14 cellular contexts compared by ENCODE assay signal in the genomic region with DNA sequence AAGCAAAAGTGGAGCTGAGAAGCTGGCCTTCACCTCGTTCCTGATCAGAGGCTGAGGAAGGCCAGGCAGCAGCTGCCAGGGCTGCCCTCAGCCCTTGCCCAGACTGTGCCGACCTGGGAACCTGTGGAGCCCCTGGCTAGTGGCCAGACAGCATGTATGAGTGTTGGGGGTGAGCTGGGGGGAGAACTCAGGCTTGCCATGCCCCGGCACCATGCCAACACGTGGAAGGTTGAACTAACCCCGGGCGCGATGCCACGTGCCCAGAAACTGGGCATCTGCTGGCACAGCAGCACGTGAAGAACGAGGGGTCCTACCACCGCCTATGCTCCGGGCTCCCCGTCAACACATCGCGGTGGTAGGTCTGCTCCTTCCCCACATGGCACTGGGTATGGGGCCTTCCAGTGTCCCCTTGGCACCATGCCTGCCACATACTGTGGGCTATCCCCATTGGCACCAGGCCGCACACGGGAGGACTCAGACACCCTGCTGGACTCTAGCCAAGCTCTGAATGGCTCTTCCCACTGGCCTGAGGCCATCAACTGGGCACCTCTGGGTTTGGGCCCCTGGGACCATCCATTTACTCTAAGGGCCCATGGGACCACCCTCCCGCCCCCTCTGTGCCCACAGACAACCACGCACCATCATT.
DNase-seq lines count a peak whose midpoint lies in the region; ATAC-seq and TF ChIP-seq lines count a peak whose summit lies in the region.
"Had no signal": no experiment of that assay in that cellular context is flagged by ENCODE, and none has a peak within 500 bp of the region (broad histone marks: within the 10 kb centered on the region; RNA-seq: fewer than 3 reads in every experiment).

No MANE protein-coding gene starts in this region.

- peaks cover 76% of the 10 kb centered on the region for H3K4me1 Mint-ChIP-seq in brain
- H3K4me1 Mint-ChIP-seq: memory B cell had no signal

- H3K9me3 Mint-ChIP-seq in brain, result peaks cover 0 to 4% (median 0%) of the 10 kb centered on the region in 5 experiments
- H3K9me3 Mint-ChIP-seq: activated naive CD4-positive, alpha-beta T cell treated with anti-CD3 and anti-CD28 coated beads, Interleukin-2, amount 50 U/mL, for 72 hours; effector memory CD8-positive, alpha-beta T cell; memory B cell had no signal

- in situ Hi-C loops in GM13977 (cut with MboI; ENCODE audit: low pct_unique_long_range_greater_than_20kb, low sequenced_read_pairs, unreplicated experiment), result no loop called here

- DNase-seq in COR-L47 (lab: John Stamatoyannopoulos, UW), result peak; percentile 100
- peak; percentile 48 for DNase-seq in NCI-H128 (lab: John Stamatoyannopoulos, UW; ENCODE audit: unreplicated experiment)
- no peak for DNase-seq in lung (ENCODE audit: low spot score)
- no peak for DNase-seq in spleen
- DNase-seq in AG08395 (ENCODE audit: low spot score), result no peak
- DNase-seq in GM13977 (ENCODE audit: low spot score), result no peak
- DNase-seq in aorta, result no peak
- DNase-seq: activated CD4-positive, alpha-beta T cell treated with anti-CD3 and anti-CD28 coated beads for 1 hour; effector memory CD8-positive, alpha-beta T cell; NCI-H524 treated with DMSO at 0.1 percent for 48 hours; stimulated activated CD4-positive, alpha-beta T cell treated with anti-CD3 and anti-CD28 coated beads, Interleukin-4, amount 100 ng/mL, for 24 hours had no signal

- H3K9me3 ChIP-seq in lung (ENCODE audit: control insufficient read depth in 2 of 2, insufficient read depth in 1 of 2, low read length in 1 of 2), result no peaks in the 10 kb centered on the region
- no peaks in the 10 kb centered on the region for H3K9me3 ChIP-seq in spleen
- H3K9me3 ChIP-seq in aorta (ENCODE audit: control insufficient read depth, low read length), result no peaks in the 10 kb centered on the region

- peaks cover 5 to 26% of the 10 kb centered on the region in 2 donors for H3K4me1 ChIP-seq in lung (ENCODE audit: control insufficient read depth in 2 of 2, insufficient read depth in 2 of 2, low read length in 2 of 2)
- H3K4me1 ChIP-seq in spleen, result no peaks in the 10 kb centered on the region
- no peaks in the 10 kb centered on the region for H3K4me1 ChIP-seq in aorta (ENCODE audit: control insufficient read depth in 1 of 2, insufficient read depth in 2 of 2, low read length in 2 of 2)

- WGBS in lung, 2 donors, result 82 to 89% methylated on average over 19 of the region's 19 CpGs
- WGBS in spleen, 5 donors, result 89 to 93% (median 91%) methylated on average over 15 to 19 of the region's 19 CpGs
- 49 to 58% methylated on average over 19 of the region's 19 CpGs for WGBS in aorta, 2 donors

- H3K27me3 ChIP-seq in lung (ENCODE audit: control insufficient read depth, insufficient read depth) (no peaks in the 10 kb centered on the region), spleen (replicated peaks in 1 of 7) (peaks cover 0 to 15% (median 0%) of the 10 kb centered on the region in 7 donors), aorta (ENCODE audit: control insufficient read depth in 1 of 2, insufficient read depth in 2 of 2, low read length in 1 of 2) (no peaks in the 10 kb centered on the region)

- ATAC-seq in lung (ENCODE audit: insufficient read depth, low FRiP score), result no peak
- ATAC-seq in aorta (ENCODE audit: low FRiP score), result no peak
- ATAC-seq: activated naive CD4-positive, alpha-beta T cell treated with anti-CD3 and anti-CD28 coated beads, Interleukin-2, amount 50 U/mL, for 72 hours; effector memory CD8-positive, alpha-beta T cell had no signal

- H3K36me3 Mint-ChIP-seq in brain, result no peaks in the 10 kb centered on the region
- H3K36me3 Mint-ChIP-seq: activated naive CD4-positive, alpha-beta T cell treated with anti-CD3 and anti-CD28 coated beads, Interleukin-2, amount 50 U/mL, for 72 hours; memory B cell had no signal

- H3K27me3 Mint-ChIP-seq in brain, result peaks cover 18% of the 10 kb centered on the region

- peak overlapping the region; percentile 26 to 85 for H3K27ac ChIP-seq in lung (ENCODE audit: low read depth in 1 of 2, low read length in 1 of 2)
- H3K27ac ChIP-seq in spleen, result no peak overlapping the region
- H3K27ac ChIP-seq in aorta (ENCODE audit: low read depth in 1 of 2, low read length in 2 of 2), result no peak overlapping the region

- peak overlapping the region; percentile 31 to 73 (median 55) for H3K4me3 Mint-ChIP-seq in brain
- H3K4me3 Mint-ChIP-seq: effector memory CD8-positive, alpha-beta T cell; memory B cell had no signal

- H3K27ac Mint-ChIP-seq in brain, result peak overlapping the region; percentile 83 to 96 (median 86)
- H3K27ac Mint-ChIP-seq: activated naive CD4-positive, alpha-beta T cell treated with anti-CD3 and anti-CD28 coated beads, Interleukin-2, amount 50 U/mL, for 72 hours; effector memory CD8-positive, alpha-beta T cell; memory B cell had no signal

- H3K36me3 ChIP-seq in lung (ENCODE audit: control insufficient read depth in 2 of 2, insufficient read depth in 2 of 2, low read length in 2 of 2) (no peaks in the 10 kb centered on the region), spleen (no peaks in the 10 kb centered on the region), aorta (ENCODE audit: control insufficient read depth in 1 of 2, insufficient read depth in 2 of 2, low read length in 1 of 2) (no peaks in the 10 kb centered on the region)

- TF ChIP-seq CTCF in brain (conservative IDR thresholded peaks at IDR 0.05) (no peak), lung (IDR thresholded peaks at IDR 0.05; ENCODE audit: control extremely low read depth, extremely low read depth) (no peak), spleen (IDR thresholded peaks at IDR 0.05 in 8 of 11, conservative IDR thresholded peaks at IDR 0.05 in 3 of 11) (no peak), GM13977 (IDR thresholded peaks at IDR 0.05; ENCODE audit: extremely low read depth, insufficient read depth, missing control alignments) (no peak)

- no peak for TF ChIP-seq POLR2A in spleen (IDR thresholded peaks at IDR 0.05)

- H3K4me3 ChIP-seq in lung (no peak overlapping the region), spleen (no peak overlapping the region), aorta (ENCODE audit: low read length in 2 of 2) (no peak overlapping the region)

- intact Hi-C loops in spleen (cut with DNase I; ENCODE audit: low total_unique reads), result no loop called here
- intact Hi-C loops in aorta (cut with DNase I), result no loop called here

Comparison
In these comparisons a context has a peak if more than half of its experiments do, and no peak if none do; other contexts are left out.
1. DNase-seq: peak in COR-L47 (single experiment) and NCI-H128 (single experiment); none in lung (single experiment), spleen (single experiment), AG08395 (single experiment), GM13977 (single experiment) and aorta (0 of 2).
2. H3K27ac ChIP-seq: peak in lung (2 of 2); none in spleen (0 of 8) and aorta (0 of 2).